In the genomic region with DNA sequence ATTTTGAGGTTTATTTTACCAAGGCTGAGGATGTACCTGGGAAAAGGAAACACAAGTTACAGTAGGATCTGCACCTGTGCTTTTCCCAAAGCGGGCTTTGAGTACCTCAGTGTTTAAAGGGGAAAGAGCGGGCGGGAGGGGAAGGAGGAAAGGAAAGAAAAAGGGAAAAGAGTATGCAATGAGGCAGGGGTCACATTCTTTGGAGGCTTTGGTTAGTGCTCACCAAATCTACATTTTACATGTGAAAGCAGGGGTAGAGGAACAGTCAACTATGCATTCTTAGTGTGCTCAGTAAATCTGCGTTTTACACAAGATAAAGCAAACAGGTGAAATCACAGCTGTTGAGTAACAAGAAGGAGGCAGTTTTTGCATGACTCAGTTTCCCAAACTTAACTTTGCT, we compare ENCODE assay signal across 33 cellular contexts.
"Had no signal": no experiment of that assay in that cellular context is flagged by ENCODE, and none has a peak within 500 bp of the region (broad histone marks: within the 10 kb centered on the region; RNA-seq: fewer than 3 reads in every experiment).

No MANE protein-coding gene starts in this region.

- H3K36me3 ChIP-seq: adrenal gland, esophagus squamous epithelium, gastroesophageal sphincter, WERI-Rb-1 had no signal

- DNase-seq: activated B cell treated with CpG ODN at 0.5 μM for 24 hours; activated CD4-positive, alpha-beta T cell treated with anti-CD3 and anti-CD28 coated beads for 48 hours; activated CD4-positive, alpha-beta T cell treated with anti-CD3 and anti-CD28 coated beads, Interleukin-2, amount 50 U/mL, for 1 hour; activated CD4-positive, alpha-beta T cell treated with anti-CD3 and anti-CD28 coated beads, Interleukin-2, amount 50 U/mL, for 48 hours; activated CD8-positive, alpha-beta memory T cell treated with anti-CD3 and anti-CD28 coated beads for 24 hours; activated CD8-positive, alpha-beta T cell treated with anti-CD3 and anti-CD28 coated beads for 36 hours; activated effector memory CD4-positive, alpha-beta T cell treated with anti-CD3 and anti-CD28 coated beads, Interleukin-2, amount 50 U/mL, for 16 hours; activated naive CD4-positive, alpha-beta T cell treated with anti-CD3 and anti-CD28 coated beads for 36 hours; activated naive CD8-positive, alpha-beta T cell treated with anti-CD3 and anti-CD28 coated beads for 36 hours; activated naive CD8-positive, alpha-beta T cell treated with anti-CD3 and anti-CD28 coated beads, Interleukin-2, amount 50 U/mL, for 24 hours; activated T-cell treated with anti-CD3 and anti-CD28 coated beads, Interleukin-2, amount 50 U/mL, for 1 hour; activated T-cell treated with anti-CD3 and anti-CD28 coated beads, Interleukin-2, amount 50 U/mL, for 48 hours; amygdala; aorta; body of pancreas; caudate nucleus; cortex of kidney; dermis blood vessel endothelial cell; effector CD4-positive, alpha-beta T cell; effector memory CD8-positive, alpha-beta T cell; esophagus squamous epithelium; foreskin melanocyte; T-helper 1 cell; T-helper 17 cell; T1000; WERI-Rb-1 had no signal

- ATAC-seq: activated CD4-positive, CD25-positive, alpha-beta regulatory T cell treated with anti-CD3 and anti-CD28 coated beads, Interleukin-2, amount 50 U/mL, for 24 hours; activated CD8-positive, alpha-beta T cell treated with anti-CD3 and anti-CD28 coated beads for 36 hours; activated naive CD8-positive, alpha-beta T cell treated with anti-CD3 and anti-CD28 coated beads, Interleukin-2, amount 50 U/mL, for 24 hours; body of pancreas; effector memory CD8-positive, alpha-beta T cell; gastroesophageal sphincter; T-helper 17 cell had no signal

- H3K27me3 ChIP-seq: adrenal gland, body of pancreas, esophagus squamous epithelium had no signal

- FAIRE-seq: colon, endometrium, endothelial cell of umbilical vein had no signal

- H3K9me3 ChIP-seq: adrenal gland had no signal

- H3K4me3 ChIP-seq: adrenal gland, body of pancreas, esophagus squamous epithelium, gastroesophageal sphincter had no signal

- H3K4me1 ChIP-seq: adrenal gland, body of pancreas, esophagus squamous epithelium, gastroesophageal sphincter had no signal

- H3K27ac ChIP-seq: adrenal gland, body of pancreas, epithelial cell of prostate, esophagus squamous epithelium, gastroesophageal sphincter, WERI-Rb-1 had no signal
